ENCODE assay signal across 6 cellular contexts in genomic region chr15:87935583-87935982, GRCh38.
"Had no signal": no experiment of that assay in that cellular context is flagged by ENCODE, and none has a peak within 500 bp of the region (broad histone marks: within the 10 kb centered on the region; RNA-seq: fewer than 3 reads in every experiment).

No MANE protein-coding gene starts in this region.

- DNase-seq: GM23248, GOT3, H7, IMR-90 had no signal

- H3K27ac ChIP-seq: GM23248 had no signal

- H3K4me1 ChIP-seq: HAP-1 had no signal

- H3K4me3 ChIP-seq: GM23248, HAP-1 had no signal

- ATAC-seq: HCT116 had no signal
